Comparison of ENCODE assay signal across 8 cellular contexts in genomic region chr6:126339796-126340750, GRCh38. TPM values are rescaled to one million over a fixed set of nuclear protein-coding genes. Genes with fewer than 3 reads are reported as not detected.
DNase-seq lines count a peak whose midpoint lies in the region; ATAC-seq and TF ChIP-seq lines count a peak whose summit lies in the region.

Gene CENPW (plus strand): TSS chr6:126340115. CDS start chr6:126340274, 159 bp downstream.

- H3K27ac ChIP-seq in C4-2B, result peak within 1 kb of the TSS; percentile 80

- TF ChIP-seq CTCF in C4-2B (conservative IDR thresholded peaks at IDR 0.05), result no peak

- ATAC-seq in GM19328 (IDR thresholded peaks at IDR 0.05; ENCODE audit: unreplicated experiment) (peak; percentile 85), HG03460 (IDR thresholded peaks at IDR 0.05; ENCODE audit: unreplicated experiment) (peak; percentile 95), left lobe of liver (peak; percentile 95)

- peak; percentile 88 to 91 for DNase-seq in NCI-H524 (lab: John Stamatoyannopoulos, UW)
- peak; percentile 94 to 95 for DNase-seq in activated CD4-positive, alpha-beta T cell treated with anti-CD3 and anti-CD28 coated beads for 4 hours
- peak; percentile 86 for DNase-seq in dedifferentiated amniotic fluid mesenchymal stem cell (ENCODE audit: extremely low spot score)
- DNase-seq in left lobe of liver (ENCODE audit: low spot score), result peak; percentile 89
- peak; percentile 94 to 99 for DNase-seq in stimulated activated CD4-positive, alpha-beta T cell treated with anti-CD3 and anti-CD28 coated beads, Interleukin-2, amount 100 ng/mL, for 24 hours

RNA-seq across cellular contexts. Expression of gene CENPW, which starts in this region (rescaled TPM):
- 1.6 TPM for total RNA-seq in left lobe of liver

Comparison
In these comparisons a context has a peak if more than half of its experiments do, and no peak if none do; other contexts are left out.
1. Peak in every context shown above with its lines: DNase-seq, ATAC-seq and H3K27ac ChIP-seq.